In genomic region chr9:126336350-126337335, GRCh38 we compare ENCODE assay signal across 20 cellular contexts. TPM values are rescaled to one million over a fixed set of nuclear protein-coding genes. Genes with fewer than 3 reads are reported as not detected.
DNase-seq lines count a peak whose midpoint lies in the region; ATAC-seq and TF ChIP-seq lines count a peak whose summit lies in the region.
"Had no signal": no experiment of that assay in that cellular context is flagged by ENCODE, and none has a peak within 500 bp of the region (broad histone marks: within the 10 kb centered on the region; RNA-seq: fewer than 3 reads in every experiment).

No MANE protein-coding gene starts in this region.

- H3K9me3 Mint-ChIP-seq in GM23338: no peaks in the 10 kb centered on the region
- H3K9me3 Mint-ChIP-seq in effector memory CD8-positive, alpha-beta T cell: no peaks in the 10 kb centered on the region
- H3K9me3 Mint-ChIP-seq in natural killer cell treated with Interleukin-12 subunit alpha and Interleukin-12 subunit beta and Interleukin-15 and Interleukin-18, amount 100 ng/mL, for 72 hours: no peaks in the 10 kb centered on the region
- H3K9me3 Mint-ChIP-seq: CD8-positive, alpha-beta T cell; immature natural killer cell; memory B cell; nephron had no signal

- H3K4me1 Mint-ChIP-seq in GM23338: peaks cover 41% of the 10 kb centered on the region
- H3K4me1 Mint-ChIP-seq in effector memory CD8-positive, alpha-beta T cell (ENCODE audit: low read depth in 2 of 2): peaks cover 48 to 58% of the 10 kb centered on the region in 2 donors
- H3K4me1 Mint-ChIP-seq in natural killer cell treated with Interleukin-12 subunit alpha and Interleukin-12 subunit beta and Interleukin-15 and Interleukin-18, amount 100 ng/mL, for 72 hours (ENCODE audit: low read depth in 2 of 2): peaks cover 4 to 19% of the 10 kb centered on the region in 2 donors
- H3K4me1 Mint-ChIP-seq: immature natural killer cell, memory B cell had no signal

- no peaks in the 10 kb centered on the region for H4K20me1 ChIP-seq in GM23338 (replicated peaks; ENCODE audit: insufficient read depth)

- peak; percentile 15; the same call in 1 of the 3 replicates for ATAC-seq in GM23338
- ATAC-seq in effector memory CD8-positive, alpha-beta T cell (replicated peaks): no peak
- ATAC-seq in right lobe of liver: peak in 3 of 4 donors; percentile 5 to 29 (median 10)
- no peak for ATAC-seq in natural killer cell treated with Interleukin-12 subunit alpha and Interleukin-12 subunit beta and Interleukin-15 and Interleukin-18, amount 100 ng/mL, for 72 hours
- no peak for ATAC-seq in esophagus mucosa
- ATAC-seq: CD8-positive, alpha-beta T cell had no signal

- H3K27ac ChIP-seq in GM23338 (ENCODE audit: low read depth) (no peak overlapping the region), right lobe of liver (peak overlapping the region; percentile 72 to 86 (median 74)), skeletal muscle tissue (ENCODE audit: low read depth, low read length) (peak overlapping the region; percentile 91), mesendoderm (ENCODE audit: low read depth, low read length) (no peak overlapping the region)

- no peak overlapping the region for H2BK5ac ChIP-seq in mesendoderm (ENCODE audit: low read length)

- H4K5ac ChIP-seq in mesendoderm (ENCODE audit: low read length): no peak overlapping the region

- peaks cover 6% of the 10 kb centered on the region for H3K27me3 Mint-ChIP-seq in GM23338 (ENCODE audit: insufficient read depth, low read depth, poor library complexity)
- H3K27me3 Mint-ChIP-seq in effector memory CD8-positive, alpha-beta T cell: no peaks in the 10 kb centered on the region
- no peaks in the 10 kb centered on the region for H3K27me3 Mint-ChIP-seq in natural killer cell treated with Interleukin-12 subunit alpha and Interleukin-12 subunit beta and Interleukin-15 and Interleukin-18, amount 100 ng/mL, for 72 hours

- H2AFZ ChIP-seq in GM23338: no peak overlapping the region

- H3K9me3 ChIP-seq in right lobe of liver: no peaks in the 10 kb centered on the region
- no peaks in the 10 kb centered on the region for H3K9me3 ChIP-seq in skeletal muscle tissue (ENCODE audit: control insufficient read depth in 3 of 3, low read length in 3 of 3)
- H3K9me3 ChIP-seq: adrenal gland, heart left ventricle had no signal

- H2BK120ac ChIP-seq in mesendoderm (ENCODE audit: low read depth, low read length): no peak overlapping the region

- DNase-seq in GM23338 (ENCODE audit: low spot score): no peak
- no peak for DNase-seq in effector memory CD8-positive, alpha-beta T cell
- no peak for DNase-seq in right lobe of liver
- no peak for DNase-seq in NCI-H2029 treated with DMSO at 0.1 percent for 48 hours (lab: John Stamatoyannopoulos, UW)
- no peak for DNase-seq in natural killer cell treated with Interleukin-12 subunit alpha and Interleukin-12 subunit beta and Interleukin-15 and Interleukin-18, amount 100 ng/mL, for 72 hours (ENCODE audit: low spot score)
- DNase-seq in mesendoderm: no peak
- DNase-seq: activated CD4-positive, alpha-beta T cell treated with anti-CD3 and anti-CD28 coated beads for 48 hours; activated effector memory CD4-positive, alpha-beta T cell treated with Interleukin-2 at 50 U/mL for 16 hours; adrenal gland; central memory CD4-positive, alpha-beta T cell; effector memory CD4-positive, alpha-beta T cell; heart left ventricle; immature natural killer cell; NCI-H2081 treated with DMSO at 0.1 percent for 48 hours; RPMI8226 had no signal

- H3K79me2 ChIP-seq in GM23338 (replicated peaks; ENCODE audit: insufficient read depth) (no peaks in the 10 kb centered on the region), mesendoderm (ENCODE audit: control insufficient read depth, insufficient read depth, low read length) (no peaks in the 10 kb centered on the region)

- H3K4me2 ChIP-seq in GM23338: no peak overlapping the region
- no peak overlapping the region for H3K4me2 ChIP-seq in mesendoderm (ENCODE audit: low read length)

- H3K27ac Mint-ChIP-seq in GM23338: no peak overlapping the region
- H3K27ac Mint-ChIP-seq in effector memory CD8-positive, alpha-beta T cell: peak overlapping the region; percentile 32 to 71
- H3K27ac Mint-ChIP-seq in natural killer cell treated with Interleukin-12 subunit alpha and Interleukin-12 subunit beta and Interleukin-15 and Interleukin-18, amount 100 ng/mL, for 72 hours: no peak overlapping the region
- H3K27ac Mint-ChIP-seq: CD8-positive, alpha-beta T cell; immature natural killer cell; memory B cell had no signal

- H3K4me3 Mint-ChIP-seq in GM23338: no peak overlapping the region
- H3K4me3 Mint-ChIP-seq in effector memory CD8-positive, alpha-beta T cell: no peak overlapping the region
- H3K4me3 Mint-ChIP-seq in natural killer cell treated with Interleukin-12 subunit alpha and Interleukin-12 subunit beta and Interleukin-15 and Interleukin-18, amount 100 ng/mL, for 72 hours: no peak overlapping the region
- H3K4me3 Mint-ChIP-seq: CD8-positive, alpha-beta T cell; immature natural killer cell; memory B cell; nephron had no signal

- no peak overlapping the region for H4K8ac ChIP-seq in mesendoderm (ENCODE audit: low read depth, low read length)

- TF ChIP-seq CTCF in GM23338 (conservative IDR thresholded peaks at IDR 0.05; ENCODE audit: low read depth in 2 of 2) (no peak), right lobe of liver (IDR thresholded peaks at IDR 0.05) (no peak)

- no peak overlapping the region for H3K4ac ChIP-seq in mesendoderm (ENCODE audit: low read depth, low read length)

- H3K4me3 ChIP-seq in GM23338 (no peak overlapping the region), right lobe of liver (peak overlapping the region; percentile 15 to 51 (median 48)), skeletal muscle tissue (ENCODE audit: low read length in 3 of 3) (peak overlapping the region in 2 of 3 donors; percentile 10 to 63), mesendoderm (ENCODE audit: low read length) (no peak overlapping the region)
- H3K4me3 ChIP-seq: adrenal gland had no signal

- no peak overlapping the region for H3K23ac ChIP-seq in mesendoderm (ENCODE audit: low read length)

- H3K36me3 ChIP-seq in GM23338 (ENCODE audit: insufficient read depth) (no peaks in the 10 kb centered on the region), right lobe of liver (peaks cover 0 to 13% (median 0%) of the 10 kb centered on the region in 4 donors), skeletal muscle tissue (ENCODE audit: control insufficient read depth in 3 of 3, insufficient read depth in 3 of 3, low read length in 3 of 3) (peaks cover 7 to 16% (median 11%) of the 10 kb centered on the region in 3 donors), mesendoderm (ENCODE audit: control insufficient read depth, insufficient read depth, low read length) (no peaks in the 10 kb centered on the region)

- peaks cover 7% of the 10 kb centered on the region for H3K9me2 ChIP-seq in GM23338 (ENCODE audit: insufficient read depth)

- H2BK15ac ChIP-seq in mesendoderm (replicated peaks; ENCODE audit: low read depth): no peak overlapping the region

- WGBS in right lobe of liver (ENCODE audit: insufficient coverage, low coverage, low lambda C conversion rate, missing lambda C conversion rate): 69% methylated on average over 14 of the region's 18 CpGs
- no CpG with 5 or more reads among the region's 18 CpGs for WGBS in mesendoderm (ENCODE audit: extremely low coverage, insufficient coverage, low lambda C conversion rate)

- H3K9ac ChIP-seq in skeletal muscle tissue (ENCODE audit: low read depth in 1 of 3, low read length in 3 of 3) (peak overlapping the region in 2 of 3 donors; percentile 69 to 76), mesendoderm (ENCODE audit: low read length) (no peak overlapping the region)

- H3K4me1 ChIP-seq in GM23338 (ENCODE audit: insufficient read depth) (peaks cover 16% of the 10 kb centered on the region), right lobe of liver (peaks cover 0 to 35% (median 5%) of the 10 kb centered on the region in 4 donors), skeletal muscle tissue (ENCODE audit: control insufficient read depth in 3 of 3, insufficient read depth in 3 of 3, low read length in 3 of 3) (peaks cover 52 to 73% (median 63%) of the 10 kb centered on the region in 3 donors), mesendoderm (ENCODE audit: control insufficient read depth, low read depth, low read length) (no peaks in the 10 kb centered on the region)

- no peaks in the 10 kb centered on the region for H3K79me1 ChIP-seq in mesendoderm (ENCODE audit: low read length)

- no peak overlapping the region for H2AK5ac ChIP-seq in mesendoderm (ENCODE audit: low read length)

- H3K18ac ChIP-seq in mesendoderm (ENCODE audit: low read length): no peak overlapping the region

- intact Hi-C loops in right lobe of liver (cut with DNase I): no loop called here

- H3K36me3 Mint-ChIP-seq in GM23338 (ENCODE audit: low read depth): no peaks in the 10 kb centered on the region
- peaks cover 12% of the 10 kb centered on the region for H3K36me3 Mint-ChIP-seq in effector memory CD8-positive, alpha-beta T cell (ENCODE audit: insufficient read depth)
- H3K36me3 Mint-ChIP-seq in natural killer cell treated with Interleukin-12 subunit alpha and Interleukin-12 subunit beta and Interleukin-15 and Interleukin-18, amount 100 ng/mL, for 72 hours: no peaks in the 10 kb centered on the region
- H3K36me3 Mint-ChIP-seq: immature natural killer cell had no signal

- H3F3A ChIP-seq in GM23338 (replicated peaks; ENCODE audit: low read depth): 0 out of 2 replicates have a peak, but pooled peaks cover 3% of the 10 kb centered on the region

- H3K27me3 ChIP-seq in GM23338 (ENCODE audit: insufficient read depth) (no peaks in the 10 kb centered on the region), right lobe of liver (no peaks in the 10 kb centered on the region), skeletal muscle tissue (ENCODE audit: control insufficient read depth in 3 of 3, insufficient read depth in 3 of 3, low read length in 3 of 3) (no peaks in the 10 kb centered on the region), mesendoderm (ENCODE audit: insufficient read depth, low read length, poor library complexity) (no peaks in the 10 kb centered on the region)
- H3K27me3 ChIP-seq: adrenal gland, heart left ventricle had no signal

- no peak for TF ChIP-seq POLR2A in right lobe of liver (IDR thresholded peaks at IDR 0.05)

- H3K56ac ChIP-seq in mesendoderm (ENCODE audit: low read length): no peak overlapping the region

TF ChIP-seq in GM23338, 12 proteins besides CTCF, POLR2A, EP300 and RAD21 (continues in another document):
- TF ChIP-seq NANOG (IDR thresholded peaks at IDR 0.05; ENCODE audit: borderline replicate concordance) (no peak), JUNB (IDR thresholded peaks at IDR 0.05; ENCODE audit: unreplicated experiment) (no peak), EZH2phosphoT487 (IDR thresholded peaks at IDR 0.05; ENCODE audit: unreplicated experiment) (no peak), POLR2AphosphoS5 (IDR thresholded peaks at IDR 0.05; ENCODE audit: low read depth) (no peak)

RNA-seq across cellular contexts. Expression of gene MVB12B, which starts 10.0 kb away (rescaled TPM):
- total RNA-seq in GM23338 (2014; rRNA removed; shearing (Covaris generic)): 4.0 and 6.6 TPM in 2 replicates
- polyA plus RNA-seq in GM23338 (2016; fragmentation: Nextera tagmentation; extraction: Ambion mirVana): 1.3 and 1.9 TPM in 2 replicates
- total RNA-seq in right lobe of liver: 10 to 100 TPM in 2 of 6 experiments, 1 to 10 TPM in 4; 7.2 to 16.2 (median 9.1) TPM
- 13.0 TPM for total RNA-seq in skeletal muscle tissue
- total RNA-seq in natural killer cell treated with Interleukin-12 subunit alpha and Interleukin-12 subunit beta and Interleukin-15 and Interleukin-18, amount 100 ng/mL, for 72 hours: 10 to 100 TPM in 1 of 2 donors, 1 to 10 TPM in 1; 1.1 to 13.3 TPM
- total RNA-seq in esophagus mucosa: 2.5 TPM
- polyA plus RNA-seq in mesendoderm (2013, experiment 1 of 2): 4.8 TPM
- 4.6 TPM for polyA plus RNA-seq in mesendoderm (2013, experiment 2 of 2)

Comparison
In these comparisons a context has a peak if more than half of its experiments do, and no peak if none do; other contexts are left out.
1. ATAC-seq: peak in GM23338 (single experiment) and right lobe of liver (3 of 4); none in effector memory CD8-positive, alpha-beta T cell (single experiment), natural killer cell treated with Interleukin-12 subunit alpha and Interleukin-12 subunit beta and Interleukin-15 and Interleukin-18, amount 100 ng/mL, for 72 hours (0 of 2) and esophagus mucosa (single experiment).
2. H3K27ac ChIP-seq: peak in right lobe of liver (3 of 3) and skeletal muscle tissue (single experiment); none in GM23338 (single experiment) and mesendoderm (single experiment).
3. H3K4me3 ChIP-seq: peak in right lobe of liver (3 of 3) and skeletal muscle tissue (2 of 3); none in GM23338 (single experiment) and mesendoderm (single experiment).
4. H3K27ac Mint-ChIP-seq: peak in effector memory CD8-positive, alpha-beta T cell (2 of 2); none in GM23338 (single experiment) and natural killer cell treated with Interleukin-12 subunit alpha and Interleukin-12 subunit beta and Interleukin-15 and Interleukin-18, amount 100 ng/mL, for 72 hours (0 of 2).